ENCODE assay signal across 8 cellular contexts in genomic region chr4:139015269-139015947, GRCh38.
DNase-seq lines count a peak whose midpoint lies in the region; ATAC-seq and TF ChIP-seq lines count a peak whose summit lies in the region.

A gene with protein sequence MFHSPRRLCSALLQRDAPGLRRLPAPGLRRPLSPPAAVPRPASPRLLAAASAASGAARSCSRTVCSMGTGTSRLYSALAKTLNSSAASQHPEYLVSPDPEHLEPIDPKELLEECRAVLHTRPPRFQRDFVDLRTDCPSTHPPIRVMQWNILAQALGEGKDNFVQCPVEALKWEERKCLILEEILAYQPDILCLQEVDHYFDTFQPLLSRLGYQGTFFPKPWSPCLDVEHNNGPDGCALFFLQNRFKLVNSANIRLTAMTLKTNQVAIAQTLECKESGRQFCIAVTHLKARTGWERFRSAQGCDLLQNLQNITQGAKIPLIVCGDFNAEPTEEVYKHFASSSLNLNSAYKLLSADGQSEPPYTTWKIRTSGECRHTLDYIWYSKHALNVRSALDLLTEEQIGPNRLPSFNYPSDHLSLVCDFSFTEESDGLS (plus strand): TSS chr4:139015781. CDS start chr4:139015982, 201 bp downstream.

- DNase-seq in NCI-H524 treated with DMSO at 0.1 percent for 48 hours (lab: John Stamatoyannopoulos, UW) (peak; percentile 28), choroid plexus epithelial cell (ENCODE audit: low read depth) (peak; percentile 97), kidney tubule cell (ENCODE audit: low spot score) (peak; percentile 96)
- peak; percentile 91 to 95 for DNase-seq in activated CD4-positive, alpha-beta T cell treated with anti-CD3 and anti-CD28 coated beads for 4 hours
- peak; percentile 71 to 78 for DNase-seq in stimulated activated CD4-positive, alpha-beta T cell treated with anti-CD3 and anti-CD28 coated beads, Interleukin-1b, Interleukin-23, amount 100 ng/mL, for 1 hour (ENCODE audit: low read depth in 2 of 2)

- H3K4me1 ChIP-seq in BLaER1 treated with 17β-estradiol and CSF1 and Interleukin-3, amounts not matched to agents 10 nM and 100 nM = peaks cover 42 to 61% (median 49%) of the 10 kb centered on the region in 10 experiments

- peak within 1 kb of the TSS; percentile 77 to 97 (median 90) for H3K4me3 ChIP-seq in BLaER1 treated with 17β-estradiol and CSF1 and Interleukin-3, amounts not matched to agents 10 nM and 100 nM
- H3K4me3 ChIP-seq in choroid plexus epithelial cell (ENCODE audit: low read depth, low read length) = peak within 1 kb of the TSS; percentile 82

- no peak for TF ChIP-seq CTCF in choroid plexus epithelial cell (conservative IDR thresholded peaks at IDR 0.05; ENCODE audit: low read depth, low read length)

- H3K4me2 ChIP-seq in BLaER1 treated with 17β-estradiol and CSF1 and Interleukin-3, amounts not matched to agents 10 nM and 100 nM = peak within 1 kb of the TSS; percentile 77 to 94 (median 84)

- H3K9me3 ChIP-seq in BLaER1 treated with 17β-estradiol and CSF1 and Interleukin-3, amounts not matched to agents 10 nM and 100 nM (replicated peaks in 1 of 11) = no peaks in the 10 kb centered on the region

- no peaks in the 10 kb centered on the region for H3K27me3 ChIP-seq in BLaER1 treated with 17β-estradiol and CSF1 and Interleukin-3, amounts not matched to agents 10 nM and 100 nM

- H3K27ac ChIP-seq in BLaER1 treated with 17β-estradiol and CSF1 and Interleukin-3, amounts not matched to agents 10 nM and 100 nM = peak within 1 kb of the TSS; percentile 86 to 99 (median 94)

- peak within 1 kb of the TSS; percentile 85 to 98 (median 93) for H3K9ac ChIP-seq in BLaER1 treated with 17β-estradiol and CSF1 and Interleukin-3, amounts not matched to agents 10 nM and 100 nM

- peaks cover 0 to 22% (median 15%) of the 10 kb centered on the region in 11 experiments; a peak in 15 of 22 replicates for H3K36me3 ChIP-seq in BLaER1 treated with 17β-estradiol and CSF1 and Interleukin-3, amounts not matched to agents 10 nM and 100 nM

- H4K20me1 ChIP-seq in BLaER1 treated with 17β-estradiol and CSF1 and Interleukin-3, amounts not matched to agents 10 nM and 100 nM = peaks cover 12 to 48% (median 33%) of the 10 kb centered on the region in 11 experiments; a peak in 21 of 22 replicates

- peak; percentile 97 for ATAC-seq in GM19324 (IDR thresholded peaks at IDR 0.05; ENCODE audit: low FRiP score, unreplicated experiment)
- ATAC-seq in HG03460 (IDR thresholded peaks at IDR 0.05; ENCODE audit: unreplicated experiment) = peak; percentile 92

Comparison
In these comparisons a context has a peak if more than half of its experiments do, and no peak if none do; other contexts are left out.
1. Peak in every context shown above with its lines: DNase-seq, ATAC-seq, H3K4me3 ChIP-seq and H3K27ac ChIP-seq.
2. DNase-seq: peak in every context shown above with its lines; median percentile 97 in choroid plexus epithelial cell; 96 in kidney tubule cell; 93 in activated CD4-positive, alpha-beta T cell treated with anti-CD3 and anti-CD28 coated beads for 4 hours; 74 in stimulated activated CD4-positive, alpha-beta T cell treated with anti-CD3 and anti-CD28 coated beads, Interleukin-1b, Interleukin-23, amount 100 ng/mL, for 1 hour; 28 in NCI-H524 treated with DMSO at 0.1 percent for 48 hours.